ENCODE assay signal across 26 cellular contexts in the genomic region with DNA sequence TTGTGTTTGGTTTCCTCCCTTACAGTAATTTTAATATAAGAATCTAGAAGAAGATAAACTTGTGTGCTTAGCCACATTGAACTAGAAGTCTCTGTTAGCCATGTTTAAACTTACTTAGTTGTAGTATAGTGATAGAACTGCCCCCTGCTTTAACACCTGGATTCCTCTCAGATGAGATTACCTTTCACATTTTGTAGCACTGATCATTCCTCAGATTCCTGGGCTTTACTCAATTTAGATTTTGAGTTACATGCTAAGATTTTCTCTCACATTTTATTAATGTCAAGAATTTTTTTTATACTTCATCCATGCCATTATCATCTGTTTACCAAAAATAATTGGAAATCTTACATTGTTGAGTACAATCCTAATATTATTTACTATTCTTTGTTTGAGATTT.
DNase-seq lines count a peak whose midpoint lies in the region; ATAC-seq lines count a peak whose summit lies in the region.
"Had no signal": no experiment of that assay in that cellular context is flagged by ENCODE, and none has a peak within 500 bp of the region (broad histone marks: within the 10 kb centered on the region; RNA-seq: fewer than 3 reads in every experiment).

No MANE protein-coding gene starts in this region.

- peak overlapping the region; percentile 24 for H3K27ac Mint-ChIP-seq in stimulated activated naive CD8-positive, alpha-beta T cell treated with anti-CD3 and anti-CD28 coated beads, Interleukin-15, Interleukin-2, amounts not matched to agents 100 ng/mL and 50 ng/mL, for 24 hours
- peak overlapping the region in 1 of 2 donors; percentile 76 for H3K27ac Mint-ChIP-seq in stimulated activated naive CD8-positive, alpha-beta T cell treated with anti-CD3 and anti-CD28 coated beads, Interleukin-15, amount 100 ng/mL, for 72 hours
- H3K27ac Mint-ChIP-seq in activated naive CD8-positive, alpha-beta T cell treated with anti-CD3 and anti-CD28 coated beads for 36 hours, result peak overlapping the region; percentile 87
- peak overlapping the region in 4 of 6 donors; percentile 51 to 78 (median 71) for H3K27ac Mint-ChIP-seq in naive B cell
- no peak overlapping the region for H3K27ac Mint-ChIP-seq in activated T-helper 2 cell treated with anti-CD3 and anti-CD28 coated beads, Interferon-gamma antibody, Interleukin-2, Interleukin-4, amounts not matched to agents 10 μg/mL and 5 μg/mL and 100 μg/mL, durations not matched to agents 14 hours and 24 hours and 36 hours

- no peak for ATAC-seq in stimulated activated naive CD8-positive, alpha-beta T cell treated with anti-CD3 and anti-CD28 coated beads, Interleukin-15, amount 100 ng/mL, for 72 hours
- ATAC-seq in naive B cell (ENCODE audit: low read depth in 2 of 2), result no peak
- ATAC-seq: gastroesophageal sphincter, left lobe of liver, Panc1, psoas muscle had no signal

- peaks cover 69% of the 10 kb centered on the region for H3K36me3 Mint-ChIP-seq in stimulated activated naive CD8-positive, alpha-beta T cell treated with anti-CD3 and anti-CD28 coated beads, Interleukin-15, Interleukin-2, amounts not matched to agents 100 ng/mL and 50 ng/mL, for 24 hours (ENCODE audit: low read depth)
- H3K36me3 Mint-ChIP-seq in activated naive CD8-positive, alpha-beta T cell treated with anti-CD3 and anti-CD28 coated beads for 36 hours, result peaks cover 32% of the 10 kb centered on the region
- peaks cover 8 to 22% of the 10 kb centered on the region in 2 donors for H3K36me3 Mint-ChIP-seq in naive B cell
- H3K36me3 Mint-ChIP-seq in activated T-helper 2 cell treated with anti-CD3 and anti-CD28 coated beads, Interferon-gamma antibody, Interleukin-2, Interleukin-4, amounts not matched to agents 10 μg/mL and 5 μg/mL and 100 μg/mL, durations not matched to agents 14 hours and 24 hours and 36 hours (ENCODE audit: low read depth), result peaks cover 61% of the 10 kb centered on the region

- no peak for DNase-seq in stimulated activated naive CD8-positive, alpha-beta T cell treated with anti-CD3 and anti-CD28 coated beads, Interleukin-15, amount 100 ng/mL, for 72 hours
- no peak for DNase-seq in activated naive CD8-positive, alpha-beta T cell treated with anti-CD3 and anti-CD28 coated beads for 36 hours
- DNase-seq in naive B cell (no peak), RKO (ENCODE audit: low spot score) (no peak), H4 (ENCODE audit: low spot score) (no peak)
- no peak for DNase-seq in activated T-helper 2 cell treated with anti-CD3 and anti-CD28 coated beads, Interferon-gamma antibody, Interleukin-2, Interleukin-4, amounts not matched to agents 10 μg/mL and 5 μg/mL and 100 μg/mL, durations not matched to agents 14 hours and 24 hours and 36 hours (ENCODE audit: low spot score)
- DNase-seq: activated naive CD4-positive, alpha-beta T cell; anterior cingulate cortex; Caco-2; DMS79 treated with DMSO at 0.1 percent for 48 hours; effector CD4-positive, alpha-beta T cell; GDM1; hippocampal formation; mesenchymal stem cell; NCI-H2107; NCI-H345; occipital lobe; psoas muscle; SHP77; sigmoid colon; stimulated activated CD4-positive, alpha-beta T cell treated with anti-CD3 and anti-CD28 coated beads, Interleukin-12 subunit alpha, Interleukin-12 subunit beta, amount 100 ng/mL, for 4 hours; stimulated activated CD4-positive, alpha-beta T cell treated with anti-CD3 and anti-CD28 coated beads, Interleukin-2, amount 100 ng/mL, for 48 hours had no signal

- peaks cover 43% of the 10 kb centered on the region for H3K4me1 Mint-ChIP-seq in stimulated activated naive CD8-positive, alpha-beta T cell treated with anti-CD3 and anti-CD28 coated beads, Interleukin-15, Interleukin-2, amounts not matched to agents 100 ng/mL and 50 ng/mL, for 24 hours (ENCODE audit: low read depth)
- H3K4me1 Mint-ChIP-seq in stimulated activated naive CD8-positive, alpha-beta T cell treated with anti-CD3 and anti-CD28 coated beads, Interleukin-15, amount 100 ng/mL, for 72 hours, result peaks cover 44% of the 10 kb centered on the region
- H3K4me1 Mint-ChIP-seq in activated naive CD8-positive, alpha-beta T cell treated with anti-CD3 and anti-CD28 coated beads for 36 hours, result peaks cover 36% of the 10 kb centered on the region
- peaks cover 5 to 7% (median 6%) of the 10 kb centered on the region in 3 donors for H3K4me1 Mint-ChIP-seq in naive B cell
- H3K4me1 Mint-ChIP-seq in activated T-helper 2 cell treated with anti-CD3 and anti-CD28 coated beads, Interferon-gamma antibody, Interleukin-2, Interleukin-4, amounts not matched to agents 10 μg/mL and 5 μg/mL and 100 μg/mL, durations not matched to agents 14 hours and 24 hours and 36 hours (ENCODE audit: low read depth), result peaks cover 23% of the 10 kb centered on the region

- intact Hi-C loops in activated T-helper 2 cell treated with anti-CD3 and anti-CD28 coated beads, Interferon-gamma antibody, Interleukin-2, Interleukin-4, amounts not matched to agents 10 μg/mL and 5 μg/mL and 100 μg/mL, durations not matched to agents 14 hours and 24 hours and 36 hours (cut with micrococcal nuclease), result no loop called here

- H3K27me3 Mint-ChIP-seq in stimulated activated naive CD8-positive, alpha-beta T cell treated with anti-CD3 and anti-CD28 coated beads, Interleukin-15, Interleukin-2, amounts not matched to agents 100 ng/mL and 50 ng/mL, for 24 hours, result no peaks in the 10 kb centered on the region
- no peaks in the 10 kb centered on the region for H3K27me3 Mint-ChIP-seq in stimulated activated naive CD8-positive, alpha-beta T cell treated with anti-CD3 and anti-CD28 coated beads, Interleukin-15, amount 100 ng/mL, for 72 hours
- H3K27me3 Mint-ChIP-seq in activated naive CD8-positive, alpha-beta T cell treated with anti-CD3 and anti-CD28 coated beads for 36 hours, result no peaks in the 10 kb centered on the region
- H3K27me3 Mint-ChIP-seq in naive B cell, result no peaks in the 10 kb centered on the region
- no peaks in the 10 kb centered on the region for H3K27me3 Mint-ChIP-seq in activated T-helper 2 cell treated with anti-CD3 and anti-CD28 coated beads, Interferon-gamma antibody, Interleukin-2, Interleukin-4, amounts not matched to agents 10 μg/mL and 5 μg/mL and 100 μg/mL, durations not matched to agents 14 hours and 24 hours and 36 hours (ENCODE audit: low read depth)

- H3K4me3 Mint-ChIP-seq in stimulated activated naive CD8-positive, alpha-beta T cell treated with anti-CD3 and anti-CD28 coated beads, Interleukin-15, Interleukin-2, amounts not matched to agents 100 ng/mL and 50 ng/mL, for 24 hours, result no peak overlapping the region
- no peak overlapping the region for H3K4me3 Mint-ChIP-seq in stimulated activated naive CD8-positive, alpha-beta T cell treated with anti-CD3 and anti-CD28 coated beads, Interleukin-15, amount 100 ng/mL, for 72 hours
- H3K4me3 Mint-ChIP-seq in activated naive CD8-positive, alpha-beta T cell treated with anti-CD3 and anti-CD28 coated beads for 36 hours, result no peak overlapping the region
- H3K4me3 Mint-ChIP-seq in naive B cell, result no peak overlapping the region
- no peak overlapping the region for H3K4me3 Mint-ChIP-seq in activated T-helper 2 cell treated with anti-CD3 and anti-CD28 coated beads, Interferon-gamma antibody, Interleukin-2, Interleukin-4, amounts not matched to agents 10 μg/mL and 5 μg/mL and 100 μg/mL, durations not matched to agents 14 hours and 24 hours and 36 hours (ENCODE audit: low read depth)

- H3K9me3 Mint-ChIP-seq in stimulated activated naive CD8-positive, alpha-beta T cell treated with anti-CD3 and anti-CD28 coated beads, Interleukin-15, Interleukin-2, amounts not matched to agents 100 ng/mL and 50 ng/mL, for 24 hours, result no peaks in the 10 kb centered on the region
- no peaks in the 10 kb centered on the region for H3K9me3 Mint-ChIP-seq in stimulated activated naive CD8-positive, alpha-beta T cell treated with anti-CD3 and anti-CD28 coated beads, Interleukin-15, amount 100 ng/mL, for 72 hours
- H3K9me3 Mint-ChIP-seq in activated naive CD8-positive, alpha-beta T cell treated with anti-CD3 and anti-CD28 coated beads for 36 hours, result no peaks in the 10 kb centered on the region
- H3K9me3 Mint-ChIP-seq in naive B cell, result no peaks in the 10 kb centered on the region
- H3K9me3 Mint-ChIP-seq in activated T-helper 2 cell treated with anti-CD3 and anti-CD28 coated beads, Interferon-gamma antibody, Interleukin-2, Interleukin-4, amounts not matched to agents 10 μg/mL and 5 μg/mL and 100 μg/mL, durations not matched to agents 14 hours and 24 hours and 36 hours, result no peaks in the 10 kb centered on the region
